In the genomic region with DNA sequence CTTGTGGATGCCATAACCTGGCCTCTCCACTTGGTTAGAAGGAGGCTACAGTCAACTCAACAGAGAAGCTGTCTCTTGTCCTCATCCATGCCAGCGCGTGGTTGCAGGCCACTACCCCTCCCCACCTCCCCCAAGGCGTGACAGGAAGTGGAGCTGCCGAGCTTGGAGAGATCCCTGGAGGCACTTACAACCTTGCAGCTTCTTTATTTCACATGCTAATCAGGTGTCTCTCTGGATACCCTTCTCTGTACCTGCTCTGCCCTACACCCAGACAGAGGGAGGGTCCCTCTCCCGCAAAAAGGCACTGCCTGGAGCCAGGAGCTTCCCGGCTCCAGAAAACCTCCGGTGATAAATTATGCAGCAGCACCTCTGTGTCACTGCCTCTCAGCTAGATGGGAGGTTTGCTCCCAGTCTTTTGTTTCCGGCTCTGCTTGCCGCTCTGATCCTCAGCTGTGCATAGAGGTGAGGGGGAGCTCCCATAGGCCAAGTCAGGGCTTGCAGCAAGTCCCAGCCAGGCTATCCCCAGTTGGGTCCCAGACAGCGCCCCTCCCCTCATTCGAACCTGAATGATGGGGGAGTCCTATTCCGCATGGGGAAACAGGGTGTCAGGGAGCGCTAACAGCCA, we compare ENCODE assay signal across 1 cellular context.
TF ChIP-seq lines count a peak whose summit lies in the region.

No MANE protein-coding gene starts in this region.

TF ChIP-seq in WTC11, 78 proteins besides CTCF, POLR2A, EP300 and RAD21 (continued from another document):
- TF ChIP-seq ZNF281 (CRISPR knock-in tag; IDR thresholded peaks at IDR 0.05) (no peak), JUN (CRISPR knock-in tag; IDR thresholded peaks at IDR 0.05) (no peak), MYBL2 (CRISPR knock-in tag; IDR thresholded peaks at IDR 0.05) (peak; percentile 42; the same call in 1 of the 2 replicates), FOXK1 (CRISPR knock-in tag; IDR thresholded peaks at IDR 0.05) (0 out of 2 replicates have a peak, but pooled peaks have one; percentile 20), NR3C1 (CRISPR knock-in tag; conservative IDR thresholded peaks at IDR 0.05; ENCODE audit: low read depth) (no peak), SMAD3 (CRISPR knock-in tag; IDR thresholded peaks at IDR 0.05; ENCODE audit: borderline replicate concordance) (peak; percentile 54; the same call in 1 of the 2 replicates)
- TF ChIP-seq, protein P1, sequence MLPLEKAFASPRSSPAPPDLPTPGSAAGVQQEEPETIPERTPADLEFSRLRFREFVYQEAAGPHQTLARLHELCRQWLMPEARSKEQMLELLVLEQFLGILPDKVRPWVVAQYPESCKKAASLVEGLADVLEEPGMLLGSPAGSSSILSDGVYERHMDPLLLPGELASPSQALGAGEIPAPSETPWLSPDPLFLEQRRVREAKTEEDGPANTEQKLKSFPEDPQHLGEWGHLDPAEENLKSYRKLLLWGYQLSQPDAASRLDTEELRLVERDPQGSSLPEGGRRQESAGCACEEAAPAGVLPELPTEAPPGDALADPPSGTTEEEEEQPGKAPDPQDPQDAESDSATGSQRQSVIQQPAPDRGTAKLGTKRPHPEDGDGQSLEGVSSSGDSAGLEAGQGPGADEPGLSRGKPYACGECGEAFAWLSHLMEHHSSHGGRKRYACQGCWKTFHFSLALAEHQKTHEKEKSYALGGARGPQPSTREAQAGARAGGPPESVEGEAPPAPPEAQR (CRISPR knock-in tag; IDR thresholded peaks at IDR 0.05): no peak
- TF ChIP-seq, protein P2, sequence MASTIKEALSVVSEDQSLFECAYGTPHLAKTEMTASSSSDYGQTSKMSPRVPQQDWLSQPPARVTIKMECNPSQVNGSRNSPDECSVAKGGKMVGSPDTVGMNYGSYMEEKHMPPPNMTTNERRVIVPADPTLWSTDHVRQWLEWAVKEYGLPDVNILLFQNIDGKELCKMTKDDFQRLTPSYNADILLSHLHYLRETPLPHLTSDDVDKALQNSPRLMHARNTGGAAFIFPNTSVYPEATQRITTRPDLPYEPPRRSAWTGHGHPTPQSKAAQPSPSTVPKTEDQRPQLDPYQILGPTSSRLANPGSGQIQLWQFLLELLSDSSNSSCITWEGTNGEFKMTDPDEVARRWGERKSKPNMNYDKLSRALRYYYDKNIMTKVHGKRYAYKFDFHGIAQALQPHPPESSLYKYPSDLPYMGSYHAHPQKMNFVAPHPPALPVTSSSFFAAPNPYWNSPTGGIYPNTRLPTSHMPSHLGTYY (CRISPR knock-in tag; IDR thresholded peaks at IDR 0.05): no peak
- TF ChIP-seq, protein P3, sequence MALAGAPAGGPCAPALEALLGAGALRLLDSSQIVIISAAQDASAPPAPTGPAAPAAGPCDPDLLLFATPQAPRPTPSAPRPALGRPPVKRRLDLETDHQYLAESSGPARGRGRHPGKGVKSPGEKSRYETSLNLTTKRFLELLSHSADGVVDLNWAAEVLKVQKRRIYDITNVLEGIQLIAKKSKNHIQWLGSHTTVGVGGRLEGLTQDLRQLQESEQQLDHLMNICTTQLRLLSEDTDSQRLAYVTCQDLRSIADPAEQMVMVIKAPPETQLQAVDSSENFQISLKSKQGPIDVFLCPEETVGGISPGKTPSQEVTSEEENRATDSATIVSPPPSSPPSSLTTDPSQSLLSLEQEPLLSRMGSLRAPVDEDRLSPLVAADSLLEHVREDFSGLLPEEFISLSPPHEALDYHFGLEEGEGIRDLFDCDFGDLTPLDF (CRISPR knock-in tag; IDR thresholded peaks at IDR 0.05): no peak
